ENCODE assay signal across 12 cellular contexts in the genomic region with DNA sequence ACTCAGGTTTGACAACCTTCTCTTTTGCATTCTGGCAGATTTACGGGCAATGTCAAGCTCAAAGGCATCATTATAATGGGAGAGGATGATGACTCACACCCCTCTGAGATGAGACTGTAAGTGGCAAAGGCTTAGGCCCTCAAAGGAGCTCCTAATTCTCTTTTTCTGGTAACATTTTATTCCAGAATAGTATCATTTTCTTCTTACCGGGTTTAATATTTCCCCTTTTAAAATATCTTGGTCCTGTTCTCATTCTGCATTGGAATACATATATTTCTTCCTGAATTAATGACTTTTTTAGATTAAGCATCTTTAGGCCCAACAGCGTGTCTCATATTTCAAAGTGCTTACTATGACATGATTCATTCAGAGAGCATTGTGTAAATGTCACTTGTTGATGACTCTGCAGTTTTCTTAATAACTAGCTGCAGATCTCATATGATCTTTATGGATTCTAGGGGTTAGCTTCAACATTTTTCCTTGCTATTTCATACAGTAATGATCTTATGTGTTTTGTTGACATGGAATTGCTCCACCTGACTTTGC. TPM values are rescaled to one million over a fixed set of nuclear protein-coding genes. Genes with fewer than 3 reads are reported as not detected.
DNase-seq lines count a peak whose midpoint lies in the region; ATAC-seq lines count a peak whose summit lies in the region.
"Had no signal": no experiment of that assay in that cellular context is flagged by ENCODE, and none has a peak within 500 bp of the region (broad histone marks: within the 10 kb centered on the region; RNA-seq: fewer than 3 reads in every experiment).

No MANE protein-coding gene starts in this region.

- H3K9ac ChIP-seq in subcutaneous abdominal adipose tissue (ENCODE audit: low read length in 5 of 5) = peak overlapping the region in 2 of 5 donors; percentile 87 to 90

- peaks cover 8% of the 10 kb centered on the region for H3K36me3 Mint-ChIP-seq in activated naive CD4-positive, alpha-beta T cell treated with anti-CD3 and anti-CD28 coated beads, Interleukin-2, amount 50 U/mL, for 24 hours

- H3K4me1 Mint-ChIP-seq in activated naive CD4-positive, alpha-beta T cell treated with anti-CD3 and anti-CD28 coated beads, Interleukin-2, amount 50 U/mL, for 24 hours = peaks cover 29% of the 10 kb centered on the region

- H3K4me3 ChIP-seq in subcutaneous abdominal adipose tissue (ENCODE audit: low read depth in 1 of 5, low read length in 5 of 5) = no peak overlapping the region

- no peaks in the 10 kb centered on the region for H3K9me3 ChIP-seq in subcutaneous abdominal adipose tissue (ENCODE audit: control insufficient read depth in 5 of 5, low read length in 5 of 5)
- H3K9me3 ChIP-seq: HAP-1 had no signal

- H3K27me3 ChIP-seq in subcutaneous abdominal adipose tissue (ENCODE audit: control insufficient read depth in 5 of 5, insufficient read depth in 4 of 5, low read length in 5 of 5) = no peaks in the 10 kb centered on the region

- H3K36me3 ChIP-seq in subcutaneous abdominal adipose tissue (ENCODE audit: control insufficient read depth in 5 of 5, insufficient read depth in 5 of 5, low read length in 5 of 5) = peaks cover under 1 to 13% (median 8%) of the 10 kb centered on the region in 5 donors

- H3K9me3 Mint-ChIP-seq in activated naive CD4-positive, alpha-beta T cell treated with anti-CD3 and anti-CD28 coated beads, Interleukin-2, amount 50 U/mL, for 24 hours = no peaks in the 10 kb centered on the region

- peak overlapping the region; percentile 44 for H3K27ac ChIP-seq in subcutaneous abdominal adipose tissue (ENCODE audit: low read depth, low read length)

- H3K27me3 Mint-ChIP-seq in activated naive CD4-positive, alpha-beta T cell treated with anti-CD3 and anti-CD28 coated beads, Interleukin-2, amount 50 U/mL, for 24 hours = no peaks in the 10 kb centered on the region

- DNase-seq in activated naive CD4-positive, alpha-beta T cell treated with Interleukin-2 at 50 U/mL for 16 hours = no peak
- peak; percentile 79 for DNase-seq in SW480 (ENCODE audit: low spot score)
- DNase-seq in fibroblast of gingiva (ENCODE audit: low read depth) = peak; percentile 80
- DNase-seq in C1 segment of cervical spinal cord (lab: John Stamatoyannopoulos, UW) = no peak
- DNase-seq in mucosa of gallbladder (ENCODE audit: low spot score) = no peak
- DNase-seq: activated CD8-positive, alpha-beta memory T cell treated with anti-CD3 and anti-CD28 coated beads, Interleukin-2, amount 50 U/mL, for 4 hours; GDM1; NCI-H2171 treated with DMSO at 0.1 percent for 48 hours had no signal

- peak overlapping the region; percentile 96 for H3K27ac Mint-ChIP-seq in activated naive CD4-positive, alpha-beta T cell treated with anti-CD3 and anti-CD28 coated beads, Interleukin-2, amount 50 U/mL, for 24 hours

- ATAC-seq in GM18870 (IDR thresholded peaks at IDR 0.05; ENCODE audit: unreplicated experiment) = no peak

- H3K4me3 Mint-ChIP-seq in activated naive CD4-positive, alpha-beta T cell treated with anti-CD3 and anti-CD28 coated beads, Interleukin-2, amount 50 U/mL, for 24 hours = peak overlapping the region; percentile 86

- peaks cover 2 to 23% (median 22%) of the 10 kb centered on the region in 5 donors for H3K4me1 ChIP-seq in subcutaneous abdominal adipose tissue (ENCODE audit: control insufficient read depth in 5 of 5, insufficient read depth in 5 of 5, low read length in 5 of 5)

RNA-seq across cellular contexts. Expression of a gene that starts 1.7 kb away (rescaled TPM):
- 49.0 TPM for total RNA-seq in mucosa of gallbladder

RNA-seq across cellular contexts. Expression of a gene that starts 11.0 kb away (rescaled TPM):
- total RNA-seq in mucosa of gallbladder = 63.2 TPM

RNA-seq across cellular contexts. Expression of a gene that starts 20.7 kb away (rescaled TPM):
- total RNA-seq in mucosa of gallbladder = 111 TPM

RNA-seq across cellular contexts. Expression of a gene that starts 36.6 kb away (rescaled TPM):
- total RNA-seq in mucosa of gallbladder = 35.0 TPM

RNA-seq across cellular contexts. Expression of a gene that starts 45.3 kb away (rescaled TPM):
- total RNA-seq in mucosa of gallbladder = 57.6 TPM

Comparison
In these comparisons a context has a peak if more than half of its experiments do, and no peak if none do; other contexts are left out.
1. DNase-seq: peak in SW480 (single experiment) and fibroblast of gingiva (single experiment); none in activated naive CD4-positive, alpha-beta T cell treated with Interleukin-2 at 50 U/mL for 16 hours (single experiment), C1 segment of cervical spinal cord (0 of 14) and mucosa of gallbladder (single experiment).